ENCODE assay signal across 8 cellular contexts in the genomic region with DNA sequence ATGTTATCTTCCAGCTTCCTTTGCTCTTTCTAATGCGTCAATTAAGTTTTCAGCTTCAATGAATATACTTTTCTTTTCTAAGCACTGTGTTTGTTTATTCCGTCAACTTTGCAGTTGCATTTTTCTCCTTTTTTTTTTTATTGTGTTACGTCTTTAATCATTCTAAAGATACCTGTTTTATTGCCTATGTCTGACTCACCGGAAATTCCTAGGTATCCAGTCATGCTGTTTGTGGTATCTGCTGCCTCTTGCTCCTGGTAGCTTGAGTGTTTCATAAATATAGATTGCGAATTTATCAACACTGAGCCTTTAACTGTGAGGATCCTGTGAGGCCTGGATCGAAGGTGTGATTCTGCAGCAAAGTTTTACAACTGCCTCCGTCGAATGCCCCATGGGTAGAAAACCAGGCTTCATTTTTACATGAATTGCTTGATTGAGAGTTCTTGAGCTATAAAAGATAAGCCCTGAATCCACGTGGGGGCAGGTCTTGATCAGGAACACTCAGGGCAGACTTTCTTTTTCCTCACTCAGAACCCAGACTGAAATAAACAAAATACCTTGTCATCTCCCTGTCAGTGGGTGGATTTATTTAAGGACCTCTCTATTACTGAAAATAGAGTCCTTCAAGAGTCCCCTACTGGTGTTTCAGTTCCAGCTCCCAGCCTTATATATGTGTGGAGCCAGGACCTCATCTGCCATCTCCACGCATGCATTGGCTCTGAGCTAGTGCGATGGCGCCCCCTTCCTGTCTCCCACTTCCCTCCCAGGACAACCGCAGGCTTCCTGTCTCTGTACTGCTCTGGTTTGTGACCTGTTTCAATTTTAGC.
DNase-seq lines count a peak whose midpoint lies in the region; ATAC-seq and TF ChIP-seq lines count a peak whose summit lies in the region.

No MANE protein-coding gene starts in this region.

- no peak overlapping the region for H3K4me3 ChIP-seq in kidney epithelial cell (ENCODE audit: low read depth, low read length)

- TF ChIP-seq CTCF in GM20000 (IDR thresholded peaks at IDR 0.05; ENCODE audit: extremely low read depth, missing control alignments) (no peak), kidney epithelial cell (IDR thresholded peaks at IDR 0.05; ENCODE audit: insufficient read depth, low read length, poor library complexity, severe bottlenecking) (peak; percentile 56)

- H3K36me3 Mint-ChIP-seq in activated naive CD8-positive, alpha-beta T cell treated with anti-CD3 and anti-CD28 coated beads, Interleukin-2, amount 10 ng/mL, durations not matched to agents 7 days and 5 days, result peaks cover 4% of the 10 kb centered on the region

- peak overlapping the region; percentile 51 for H3K27ac Mint-ChIP-seq in activated naive CD8-positive, alpha-beta T cell treated with anti-CD3 and anti-CD28 coated beads, Interleukin-2, amount 10 ng/mL, durations not matched to agents 7 days and 5 days

- POLR2A ChIA-PET in activated naive CD8-positive, alpha-beta T cell treated with anti-CD3 and anti-CD28 coated beads, Interleukin-2, amount 10 ng/mL, durations not matched to agents 7 days and 5 days (lab: Charles Lee), result interaction anchor here (0.6 to 1.5 kb wide), 4 partner anchors 15 to 529 kb away, joined by 3 to 4 read pairs (median 4); no protein-coding TSS in a partner anchor

- no peaks in the 10 kb centered on the region for H3K9me3 Mint-ChIP-seq in activated naive CD8-positive, alpha-beta T cell treated with anti-CD3 and anti-CD28 coated beads, Interleukin-2, amount 10 ng/mL, durations not matched to agents 7 days and 5 days

- H3K36me3 ChIP-seq in kidney epithelial cell (ENCODE audit: control insufficient read depth, insufficient read depth, low read length), result no peaks in the 10 kb centered on the region

- peaks cover 4% of the 10 kb centered on the region for H3K27me3 Mint-ChIP-seq in activated naive CD8-positive, alpha-beta T cell treated with anti-CD3 and anti-CD28 coated beads, Interleukin-2, amount 10 ng/mL, durations not matched to agents 7 days and 5 days

- peak overlapping the region; percentile 73 for H3K4me3 Mint-ChIP-seq in activated naive CD8-positive, alpha-beta T cell treated with anti-CD3 and anti-CD28 coated beads, Interleukin-2, amount 10 ng/mL, durations not matched to agents 7 days and 5 days

- peaks cover 34% of the 10 kb centered on the region for H3K4me1 Mint-ChIP-seq in activated naive CD8-positive, alpha-beta T cell treated with anti-CD3 and anti-CD28 coated beads, Interleukin-2, amount 10 ng/mL, durations not matched to agents 7 days and 5 days

- no peaks in the 10 kb centered on the region for H3K27me3 ChIP-seq in kidney epithelial cell (ENCODE audit: control insufficient read depth, insufficient read depth, low read length)

- peak; percentile 69 for ATAC-seq in activated naive CD8-positive, alpha-beta T cell treated with anti-CD3 and anti-CD28 coated beads, Interleukin-2, amount 10 ng/mL, durations not matched to agents 7 days and 5 days (ENCODE audit: low read depth)
- ATAC-seq in HG02588 (IDR thresholded peaks at IDR 0.05; ENCODE audit: unreplicated experiment) (no peak), GM19455 (IDR thresholded peaks at IDR 0.05; ENCODE audit: unreplicated experiment) (no peak)

- DNase-seq in CMK (ENCODE audit: low read depth) (peak; percentile 27), GM20000 (ENCODE audit: low spot score) (peak; percentile 11), NCI-H146 treated with DMSO at 0.1 percent for 48 hours (lab: John Stamatoyannopoulos, UW; ENCODE audit: unreplicated experiment) (peak; percentile 16), kidney epithelial cell (ENCODE audit: low read depth) (peak; percentile 85), NCI-H1105 treated with DMSO at 0.1 percent for 48 hours (lab: John Stamatoyannopoulos, UW) (no peak)
- peak; percentile 37 for DNase-seq in activated naive CD8-positive, alpha-beta T cell treated with anti-CD3 and anti-CD28 coated beads, Interleukin-2, amount 10 ng/mL, durations not matched to agents 7 days and 5 days
